In genomic region chr9:33840381-33840780, GRCh38 we compare ENCODE assay signal across 28 cellular contexts. TPM values are rescaled to one million over a fixed set of nuclear protein-coding genes. Genes with fewer than 3 reads are reported as not detected.
A peak's percentile ranks its signal among the peaks of the same experiment; 100 is the strongest.
DNase-seq lines count a peak whose midpoint lies in the region; ATAC-seq lines count a peak whose summit lies in the region.
"Had no signal": no experiment of that assay in that cellular context is flagged by ENCODE, and none has a peak within 500 bp of the region (broad histone marks: within the 10 kb centered on the region; RNA-seq: fewer than 3 reads in every experiment).

No MANE protein-coding gene starts in this region.

- no peak for ATAC-seq in activated T-cell treated with anti-CD3 and anti-CD28 coated beads, Interleukin-2, amount 50 U/mL, for 72 hours (replicated peaks in 1 of 2)
- no peak for ATAC-seq in activated T-cell treated with anti-CD3 and anti-CD28 coated beads, Interleukin-2, amount 50 U/mL, for 4 hours
- ATAC-seq in left lobe of liver (peak; percentile 50), HG02798 (IDR thresholded peaks at IDR 0.05; ENCODE audit: poor library complexity, unreplicated experiment) (no peak), GM21786 (IDR thresholded peaks at IDR 0.05; ENCODE audit: unreplicated experiment) (no peak)
- ATAC-seq in stimulated activated memory B cell treated with anti-CD40 and anti-IgM and Interleukin-4, amounts not matched to agents 10 μg/mL and 1 μg/mL and 100 μg/mL, for 72 hours, result no peak
- ATAC-seq: A549, heart left ventricle, lower lobe of right lung had no signal

- no peak overlapping the region for H3K4me3 ChIP-seq in adipocyte (ENCODE audit: low read length)
- H3K4me3 ChIP-seq: A549; BLaER1 treated with 17β-estradiol and CSF1 and Interleukin-3, amounts not matched to agents 10 nM and 100 nM; esophagus muscularis mucosa; heart left ventricle; lower lobe of right lung; Peyer's patch; skin epidermis; uterus had no signal

- peaks cover 0 to 2% of the 10 kb centered on the region in 2 donors for H3K36me3 Mint-ChIP-seq in activated T-cell treated with anti-CD3 and anti-CD28 coated beads, Interleukin-2, amount 50 U/mL, for 72 hours (ENCODE audit: insufficient read depth in 2 of 2)
- no peaks in the 10 kb centered on the region for H3K36me3 Mint-ChIP-seq in activated T-cell treated with anti-CD3 and anti-CD28 coated beads, Interleukin-2, amount 50 U/mL, for 4 hours (ENCODE audit: insufficient read depth)
- peaks cover 5% of the 10 kb centered on the region for H3K36me3 Mint-ChIP-seq in stimulated activated memory B cell treated with anti-CD40 and anti-IgM and Interleukin-4, amounts not matched to agents 10 μg/mL and 1 μg/mL and 100 μg/mL, for 72 hours

- H3K9ac ChIP-seq in adipocyte (ENCODE audit: low read length), result peak overlapping the region; percentile 21
- H3K9ac ChIP-seq: BLaER1 treated with 17β-estradiol and CSF1 and Interleukin-3, amounts not matched to agents 10 nM and 100 nM had no signal

- H3K4me1 Mint-ChIP-seq in activated T-cell treated with anti-CD3 and anti-CD28 coated beads, Interleukin-2, amount 50 U/mL, for 72 hours (ENCODE audit: low read depth), result peaks cover 69% of the 10 kb centered on the region
- peaks cover 51% of the 10 kb centered on the region for H3K4me1 Mint-ChIP-seq in activated T-cell treated with anti-CD3 and anti-CD28 coated beads, Interleukin-2, amount 50 U/mL, for 4 hours (ENCODE audit: low read depth)
- peaks cover 75% of the 10 kb centered on the region for H3K4me1 Mint-ChIP-seq in stimulated activated memory B cell treated with anti-CD40 and anti-IgM and Interleukin-4, amounts not matched to agents 10 μg/mL and 1 μg/mL and 100 μg/mL, for 72 hours

- no peaks in the 10 kb centered on the region for H3K9me3 Mint-ChIP-seq in activated T-cell treated with anti-CD3 and anti-CD28 coated beads, Interleukin-2, amount 50 U/mL, for 72 hours
- H3K9me3 Mint-ChIP-seq in activated T-cell treated with anti-CD3 and anti-CD28 coated beads, Interleukin-2, amount 50 U/mL, for 4 hours, result no peaks in the 10 kb centered on the region
- no peaks in the 10 kb centered on the region for H3K9me3 Mint-ChIP-seq in stimulated activated memory B cell treated with anti-CD40 and anti-IgM and Interleukin-4, amounts not matched to agents 10 μg/mL and 1 μg/mL and 100 μg/mL, for 72 hours

- no peaks in the 10 kb centered on the region for H3K27me3 ChIP-seq in adipocyte (replicated peaks; ENCODE audit: control insufficient read depth, insufficient read depth, low read length)
- H3K27me3 ChIP-seq: BLaER1 treated with 17β-estradiol and CSF1 and Interleukin-3, amounts not matched to agents 10 nM and 100 nM; esophagus muscularis mucosa; heart left ventricle; Peyer's patch; uterus had no signal

- no peaks in the 10 kb centered on the region for H3K9me3 ChIP-seq in adipocyte (ENCODE audit: control insufficient read depth, low read length)
- H3K9me3 ChIP-seq: A549, esophagus muscularis mucosa, heart left ventricle, lower lobe of right lung, Peyer's patch, uterus had no signal

- H3K36me3 ChIP-seq in adipocyte (ENCODE audit: control insufficient read depth, insufficient read depth, low read length, severe bottlenecking), result no peaks in the 10 kb centered on the region
- H3K36me3 ChIP-seq: esophagus muscularis mucosa, heart left ventricle, lower lobe of right lung, Peyer's patch, uterus had no signal

- H3K4me3 Mint-ChIP-seq in activated T-cell treated with anti-CD3 and anti-CD28 coated beads, Interleukin-2, amount 50 U/mL, for 72 hours, result no peak overlapping the region
- no peak overlapping the region for H3K4me3 Mint-ChIP-seq in activated T-cell treated with anti-CD3 and anti-CD28 coated beads, Interleukin-2, amount 50 U/mL, for 4 hours
- no peak overlapping the region for H3K4me3 Mint-ChIP-seq in stimulated activated memory B cell treated with anti-CD40 and anti-IgM and Interleukin-4, amounts not matched to agents 10 μg/mL and 1 μg/mL and 100 μg/mL, for 72 hours

- H3K27me3 Mint-ChIP-seq in activated T-cell treated with anti-CD3 and anti-CD28 coated beads, Interleukin-2, amount 50 U/mL, for 72 hours (ENCODE audit: low read depth), result no peaks in the 10 kb centered on the region
- no peaks in the 10 kb centered on the region for H3K27me3 Mint-ChIP-seq in activated T-cell treated with anti-CD3 and anti-CD28 coated beads, Interleukin-2, amount 50 U/mL, for 4 hours (ENCODE audit: low read depth)
- H3K27me3 Mint-ChIP-seq in stimulated activated memory B cell treated with anti-CD40 and anti-IgM and Interleukin-4, amounts not matched to agents 10 μg/mL and 1 μg/mL and 100 μg/mL, for 72 hours, result no peaks in the 10 kb centered on the region
- H3K27me3 Mint-ChIP-seq: progenitor cell of endocrine pancreas had no signal

- peaks cover 51% of the 10 kb centered on the region for H3K4me1 ChIP-seq in adipocyte (ENCODE audit: control insufficient read depth, insufficient read depth, low read length)

- peak overlapping the region; percentile 91 for H3K27ac Mint-ChIP-seq in activated T-cell treated with anti-CD3 and anti-CD28 coated beads, Interleukin-2, amount 50 U/mL, for 72 hours
- peak overlapping the region; percentile 32 for H3K27ac Mint-ChIP-seq in stimulated activated memory B cell treated with anti-CD40 and anti-IgM and Interleukin-4, amounts not matched to agents 10 μg/mL and 1 μg/mL and 100 μg/mL, for 72 hours
- H3K27ac Mint-ChIP-seq: progenitor cell of endocrine pancreas had no signal

- DNase-seq in activated T-cell treated with anti-CD3 and anti-CD28 coated beads, Interleukin-2, amount 50 U/mL, for 72 hours, result no peak
- DNase-seq in activated T-cell treated with anti-CD3 and anti-CD28 coated beads, Interleukin-2, amount 50 U/mL, for 4 hours, result no peak
- no peak for DNase-seq in adipocyte (ENCODE audit: low read depth)
- DNase-seq in left lobe of liver (ENCODE audit: low spot score), result no peak
- no peak for DNase-seq in COLO829 (ENCODE audit: low spot score)
- DNase-seq: activated CD4-positive, alpha-beta T cell treated with anti-CD3 and anti-CD28 coated beads for 4 hours; activated effector memory CD4-positive, alpha-beta T cell treated with Interleukin-2 at 50 U/mL for 16 hours; amniotic stem cell; central memory CD4-positive, alpha-beta T cell; DMS153; effector CD4-positive, alpha-beta T cell; heart left ventricle; lower lobe of right lung; MV-4-11; NCI-H1930; NCI-H226; Peyer's patch; stimulated activated CD4-positive, alpha-beta T cell treated with anti-CD3 and anti-CD28 coated beads, Interleukin-2, amount 100 ng/mL, for 48 hours; uterus had no signal

RNA-seq across cellular contexts. Expression of gene UBE2R2, which starts 23.4 kb away (rescaled TPM):
- 10 to 100 TPM; 58.1 to 59.7 TPM for total RNA-seq in activated T-cell treated with anti-CD3 and anti-CD28 coated beads, Interleukin-2, amount 50 U/mL, for 72 hours
- 10 to 100 TPM; 25.9 to 31.9 (median 26.6) TPM for total RNA-seq in activated T-cell treated with anti-CD3 and anti-CD28 coated beads, Interleukin-2, amount 50 U/mL, for 4 hours
- total RNA-seq in left lobe of liver, result 22.9 TPM

RNA-seq across cellular contexts. Expression of gene PRSS3, which starts 45.0 kb away (rescaled TPM):
- not detected for total RNA-seq in activated T-cell treated with anti-CD3 and anti-CD28 coated beads, Interleukin-2, amount 50 U/mL, for 72 hours
- total RNA-seq in activated T-cell treated with anti-CD3 and anti-CD28 coated beads, Interleukin-2, amount 50 U/mL, for 4 hours, result 1 to 10 TPM in 1 of 3 donors, under 1 TPM in 2; 0.76 to 1.3 (median 0.82) TPM
- total RNA-seq in left lobe of liver, result 5.3 TPM
- total RNA-seq: myocyte, progenitor cell of endocrine pancreas, uterus had no signal
